Comparison of ENCODE assay signal across 12 cellular contexts in the genomic region with DNA sequence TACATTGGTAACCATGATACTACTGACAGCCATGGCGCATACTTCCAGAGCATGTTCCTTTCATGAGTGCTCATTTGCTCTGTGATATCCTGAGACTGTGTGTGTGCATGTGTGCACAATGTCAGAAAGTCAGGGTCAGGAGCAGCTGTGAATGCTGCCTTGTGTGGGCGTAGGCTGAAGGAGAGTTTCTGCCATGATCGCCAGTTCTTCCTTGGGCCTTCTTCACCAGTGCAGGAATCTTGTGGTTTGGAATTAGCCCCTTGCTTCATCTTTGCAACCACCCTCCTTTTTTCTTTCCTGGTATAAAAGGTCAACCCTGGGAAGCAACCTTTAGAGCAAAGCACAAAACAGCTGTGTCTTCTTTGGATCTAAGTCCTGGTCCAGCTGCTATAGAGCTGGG. TPM values are rescaled to one million over a fixed set of nuclear protein-coding genes. Genes with fewer than 3 reads are reported as not detected.
DNase-seq lines count a peak whose midpoint lies in the region; ATAC-seq and TF ChIP-seq lines count a peak whose summit lies in the region.
"Had no signal": no experiment of that assay in that cellular context is flagged by ENCODE, and none has a peak within 500 bp of the region (broad histone marks: within the 10 kb centered on the region; RNA-seq: fewer than 3 reads in every experiment).

No MANE protein-coding gene starts in this region.

- H3K27me3 ChIP-seq in BLaER1 (no peaks in the 10 kb centered on the region), IMR-90 (ENCODE audit: control insufficient read depth, insufficient read depth, low read length) (no peaks in the 10 kb centered on the region)
- H3K27me3 ChIP-seq: BE2C had no signal

- no peaks in the 10 kb centered on the region for H3K36me3 Mint-ChIP-seq in natural killer cell

- no peak overlapping the region for H2AK9ac ChIP-seq in IMR-90 (replicated peaks; ENCODE audit: low read depth, low read length, poor library complexity)

- H2AFZ ChIP-seq in IMR-90 (replicated peaks; ENCODE audit: low read length, poor library complexity), result no peak overlapping the region
- H2AFZ ChIP-seq: GM23248 had no signal

- H3K9me3 Mint-ChIP-seq in natural killer cell, result no peaks in the 10 kb centered on the region

- H4K91ac ChIP-seq in IMR-90 (ENCODE audit: insufficient read depth, low read depth, low read length), result no peak overlapping the region

- no peak overlapping the region for H3K56ac ChIP-seq in IMR-90 (ENCODE audit: extremely low read depth, insufficient read depth, low read length)

- no peak overlapping the region for H2BK5ac ChIP-seq in IMR-90 (ENCODE audit: low read depth, low read length, poor library complexity, severe bottlenecking)

- no peaks in the 10 kb centered on the region for H3K27me3 Mint-ChIP-seq in natural killer cell (ENCODE audit: low read depth in 2 of 2)

- H2AK5ac ChIP-seq in IMR-90 (ENCODE audit: low read depth, low read length), result no peak overlapping the region

- no peak overlapping the region for H2BK120ac ChIP-seq in IMR-90 (ENCODE audit: low read depth, low read length)

- no peak overlapping the region for H3K9ac ChIP-seq in BLaER1
- H3K9ac ChIP-seq in IMR-90 (ENCODE audit: low read depth, low read length), result no peak overlapping the region
- H3K9ac ChIP-seq: GM23248 had no signal

- no peak overlapping the region for H3K4me3 Mint-ChIP-seq in natural killer cell

- H3K23ac ChIP-seq in IMR-90 (ENCODE audit: low read depth, low read length), result peak overlapping the region; percentile 27; the same call in 1 of the 2 replicates

- CTCF ChIA-PET in IMR-90 (lab: Yijun Ruan, JAX), result interaction anchor here (0.6 kb wide), 1 partner anchor 117 kb away, joined by 3 read pairs; no protein-coding TSS in a partner anchor

- DNase-seq in IMR-90 (no peak), myocyte (ENCODE audit: low read depth) (peak; percentile 67), skeletal muscle cell (ENCODE audit: low read depth) (peak; percentile 25), NCI-H2081 treated with DMSO at 0.1 percent for 48 hours (lab: John Stamatoyannopoulos, UW) (no peak), germinal center (ENCODE audit: low spot score) (no peak), natural killer cell (no peak)
- DNase-seq: BE2C, DMS53, GF-D8, GM23248 had no signal

- intact Hi-C loops in IMR-90 (cut with micrococcal nuclease) (no loop called here), natural killer cell (cut with micrococcal nuclease) (no loop called here)

- H3K4me2 ChIP-seq in BLaER1 (peak overlapping the region; percentile 90; the same call in 1 of the 2 replicates), IMR-90 (ENCODE audit: low read depth, low read length) (no peak overlapping the region)

- no TSS peak for BruUV-seq in IMR-90 (replicated peaks; lab: Mats Ljungman, UMichigan)

- no peak overlapping the region for H3K27ac Mint-ChIP-seq in natural killer cell

- no peak overlapping the region for H3K4ac ChIP-seq in IMR-90 (ENCODE audit: low read depth, low read length)

- no peak overlapping the region for H3K4me3 ChIP-seq in BLaER1
- H3K4me3 ChIP-seq in IMR-90 (ENCODE audit: insufficient read depth, low read depth, low read length), result no peak overlapping the region
- H3K4me3 ChIP-seq in skeletal muscle cell (ENCODE audit: low read depth, low read length), result no peak overlapping the region
- H3K4me3 ChIP-seq: GM23248 had no signal

- no peak for TF ChIP-seq CTCF in IMR-90 (conservative IDR thresholded peaks at IDR 0.05; ENCODE audit: low read depth, low read length)
- TF ChIP-seq CTCF in natural killer cell (IDR thresholded peaks at IDR 0.05), result no peak

- H4K5ac ChIP-seq in IMR-90 (ENCODE audit: low read depth, low read length), result no peak overlapping the region

- no peak overlapping the region for H4K8ac ChIP-seq in IMR-90 (ENCODE audit: low read depth in 2 of 2, low read length in 2 of 2)

- no peak overlapping the region for H3K14ac ChIP-seq in IMR-90 (replicated peaks; ENCODE audit: low read depth, low read length)

- in situ Hi-C loops in IMR-90 (cut with MboI; ENCODE audit: low sequenced_read_pairs), result no loop called here

- H3K79me1 ChIP-seq in IMR-90 (ENCODE audit: low read depth in 1 of 2, low read length in 2 of 2), result no peaks in the 10 kb centered on the region

- no peak overlapping the region for H3K18ac ChIP-seq in IMR-90 (ENCODE audit: low read depth, low read length)

- peaks cover 4% of the 10 kb centered on the region for H3K9me1 ChIP-seq in IMR-90 (ENCODE audit: insufficient read depth, low read length)

- H3K4me1 Mint-ChIP-seq in natural killer cell, result peaks cover 18 to 22% of the 10 kb centered on the region in 2 donors

- POLR2A ChIA-PET in IMR-90 (lab: Charles Lee; ENCODE audit: unreplicated experiment), result no interaction called here

- no CpG with 5 or more reads among the region's 3 CpGs for WGBS in IMR-90 (ENCODE audit: extremely low coverage in 2 of 2, insufficient read length in 1 of 2), 2 experiments

- dilution Hi-C loops in IMR-90 (cut with HindIII; ENCODE audit: low sequenced_read_pairs, unreplicated experiment), result no loop called here

- no peak overlapping the region for H3K27ac ChIP-seq in BLaER1
- H3K27ac ChIP-seq in IMR-90 (ENCODE audit: insufficient read depth, low read length), result no peak overlapping the region
- H3K27ac ChIP-seq: GM23248 had no signal

- ATAC-seq in IMR-90 (ENCODE audit: low read depth) (no peak), natural killer cell (no peak)
- ATAC-seq: HCT116 had no signal

- no peak for TF ChIP-seq POLR2A in IMR-90 (IDR thresholded peaks at IDR 0.05; ENCODE audit: low read depth, low read length)

- peaks cover 29% of the 10 kb centered on the region; the same call in 1 of the 2 replicates for H3K36me3 ChIP-seq in BLaER1
- no peaks in the 10 kb centered on the region for H3K36me3 ChIP-seq in IMR-90 (ENCODE audit: control insufficient read depth, insufficient read depth, low read length)
- H3K36me3 ChIP-seq: BE2C had no signal

- no peaks in the 10 kb centered on the region for H3K9me3 ChIP-seq in BLaER1
- H3K9me3 ChIP-seq in IMR-90 (ENCODE audit: control insufficient read depth, insufficient read depth, low read length), result no peaks in the 10 kb centered on the region
- H3K9me3 ChIP-seq: BE2C had no signal

- H2BK15ac ChIP-seq in IMR-90 (ENCODE audit: low read depth, low read length), result no peak overlapping the region

- H4K20me1 ChIP-seq in BLaER1, result no peaks in the 10 kb centered on the region
- H4K20me1 ChIP-seq in IMR-90 (ENCODE audit: insufficient read depth, low read length), result no peaks in the 10 kb centered on the region

- TF ChIP-seq RAD21 in IMR-90 (IDR thresholded peaks at IDR 0.05; ENCODE audit: low read length), result no peak

- H2BK20ac ChIP-seq in IMR-90 (ENCODE audit: low read depth, low read length), result no peak overlapping the region

- H3K4me1 ChIP-seq in BLaER1 (peaks cover 65% of the 10 kb centered on the region), IMR-90 (ENCODE audit: control insufficient read depth, insufficient read depth, low read length) (no peaks in the 10 kb centered on the region)
- H3K4me1 ChIP-seq: BE2C had no signal

TF ChIP-seq in IMR-90, 13 proteins besides CTCF, POLR2A, EP300 and RAD21:
- TF ChIP-seq, protein P1, sequence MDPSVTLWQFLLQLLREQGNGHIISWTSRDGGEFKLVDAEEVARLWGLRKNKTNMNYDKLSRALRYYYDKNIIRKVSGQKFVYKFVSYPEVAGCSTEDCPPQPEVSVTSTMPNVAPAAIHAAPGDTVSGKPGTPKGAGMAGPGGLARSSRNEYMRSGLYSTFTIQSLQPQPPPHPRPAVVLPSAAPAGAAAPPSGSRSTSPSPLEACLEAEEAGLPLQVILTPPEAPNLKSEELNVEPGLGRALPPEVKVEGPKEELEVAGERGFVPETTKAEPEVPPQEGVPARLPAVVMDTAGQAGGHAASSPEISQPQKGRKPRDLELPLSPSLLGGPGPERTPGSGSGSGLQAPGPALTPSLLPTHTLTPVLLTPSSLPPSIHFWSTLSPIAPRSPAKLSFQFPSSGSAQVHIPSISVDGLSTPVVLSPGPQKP (IDR thresholded peaks at IDR 0.05; ENCODE audit: borderline replicate concordance, low read depth, low read length), result no peak
- TF ChIP-seq RFX5 (IDR thresholded peaks at IDR 0.05; ENCODE audit: low read depth, low read length) (no peak), CHD1 (IDR thresholded peaks at IDR 0.05; ENCODE audit: low read depth, low read length) (no peak)

RNA-seq across cellular contexts. Expression of a gene that starts 10.3 kb away (rescaled TPM):
- total RNA-seq in IMR-90 (2012; rRNA removed) (1.4 and 1.9 TPM in 2 replicates), myocyte (12.6 and 20.9 TPM in 2 replicates), natural killer cell (1 to 10 TPM; 1.2 to 3.7 (median 2.3) TPM)
- 2.2 and 2.8 TPM in 2 replicates for polyA plus RNA-seq in IMR-90 (2012; rRNA removed)
- 1.3 and 2.5 TPM in 2 replicates for polyA plus RNA-seq in IMR-90 (2012; cell fraction: cytosol; rRNA removed)
- 4.1 and 6.9 TPM in 2 replicates for polyA plus RNA-seq in IMR-90 (2012; cell fraction: nucleus; rRNA removed; ENCODE audit: low replicate concordance)
- polyA plus RNA-seq in myocyte (2012), result 36.8 TPM
- polyA plus RNA-seq: GM23248 had no signal

RNA-seq across cellular contexts. Expression of a gene that starts 29.0 kb away (rescaled TPM):
- total RNA-seq in IMR-90 (2012; rRNA removed) (9.2 and 10.6 TPM in 2 replicates), myocyte (31.7 and 37.4 TPM in 2 replicates), natural killer cell (1 to 10 TPM; 4.1 to 7.1 (median 5.9) TPM)
- polyA plus RNA-seq in IMR-90 (2012; rRNA removed), result 6.1 and 6.6 TPM in 2 replicates
- polyA plus RNA-seq in IMR-90 (2012; cell fraction: cytosol; rRNA removed), result 4.6 and 6.9 TPM in 2 replicates
- polyA plus RNA-seq in IMR-90 (2012; cell fraction: nucleus; rRNA removed; ENCODE audit: low replicate concordance), result 2.0 and 4.8 TPM in 2 replicates
- polyA plus RNA-seq in myocyte (2012), result 14.8 TPM

RNA-seq across cellular contexts. Expression of a gene that starts 43.2 kb away (rescaled TPM):
- 10.6 and 12.2 TPM in 2 replicates for total RNA-seq in IMR-90 (2012; rRNA removed)
- 17.8 and 18.5 TPM in 2 replicates for polyA plus RNA-seq in IMR-90 (2012; rRNA removed)
- polyA plus RNA-seq in IMR-90 (2012; cell fraction: cytosol; rRNA removed), result 12.2 and 14.4 TPM in 2 replicates
- polyA plus RNA-seq in IMR-90 (2012; cell fraction: nucleus; rRNA removed; ENCODE audit: low replicate concordance), result 12.7 and 13.0 TPM in 2 replicates
- 22.8 and 24.5 TPM in 2 replicates for total RNA-seq in myocyte
- polyA plus RNA-seq in myocyte (2012), result 30.4 TPM
- total RNA-seq in natural killer cell, result 10 to 100 TPM; 27.6 to 37.4 (median 31.2) TPM

Comparison
In these comparisons a context has a peak if more than half of its experiments do, and no peak if none do; other contexts are left out.
1. DNase-seq: peak in myocyte (single experiment) and skeletal muscle cell (single experiment); none in IMR-90 (single experiment), NCI-H2081 treated with DMSO at 0.1 percent for 48 hours (single experiment), germinal center (single experiment) and natural killer cell (single experiment).